Comparison of ENCODE assay signal across 14 cellular contexts in the genomic region with DNA sequence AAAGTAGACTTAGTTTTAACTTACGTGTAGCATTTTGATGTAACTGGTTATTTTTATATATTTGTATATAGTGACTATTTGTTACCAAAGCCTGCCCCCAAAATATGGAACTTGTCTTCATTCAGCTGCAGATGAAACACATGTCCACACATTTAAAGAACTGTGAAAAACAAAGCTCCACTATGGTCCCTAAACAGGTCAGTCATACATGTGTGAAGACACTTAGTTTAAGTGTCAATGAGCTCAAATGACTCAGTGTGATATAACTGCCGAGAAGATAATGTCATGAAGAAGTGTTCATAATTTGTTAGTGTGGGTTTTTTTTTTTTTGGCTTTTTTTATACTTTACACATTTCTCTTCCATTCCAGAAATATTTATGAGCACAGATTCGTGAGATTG. TPM values are rescaled to one million over a fixed set of nuclear protein-coding genes. Genes with fewer than 3 reads are reported as not detected.
"Had no signal": no experiment of that assay in that cellular context is flagged by ENCODE, and none has a peak within 500 bp of the region (broad histone marks: within the 10 kb centered on the region; RNA-seq: fewer than 3 reads in every experiment).

No MANE protein-coding gene starts in this region.

- H3K36me3 ChIP-seq: ascending aorta, esophagus squamous epithelium, sigmoid colon, upper lobe of right lung had no signal

- H3K9me3 ChIP-seq: ascending aorta, esophagus squamous epithelium, mucosa of descending colon, sigmoid colon, testis, upper lobe of right lung had no signal

- DNase-seq: activated CD8-positive, alpha-beta memory T cell treated with anti-CD3 and anti-CD28 coated beads, Interleukin-2, amount 50 U/mL, for 4 hours; esophagus squamous epithelium; foreskin fibroblast; left colon; mucosa of descending colon; sigmoid colon; stimulated activated CD4-positive, alpha-beta T cell treated with anti-CD3 and anti-CD28 coated beads, Interleukin-2, amount 100 ng/mL, for 24 hours; stimulated activated naive CD4-positive, alpha-beta T cell treated with Interleukin-2 at 50 U/mL for 16 hours; testis; upper lobe of right lung had no signal

- ATAC-seq: mucosa of descending colon, upper lobe of right lung had no signal

- H3K27me3 ChIP-seq: ascending aorta, esophagus squamous epithelium, sigmoid colon, testis, upper lobe of right lung had no signal

- H3K4me1 ChIP-seq: ascending aorta, esophagus squamous epithelium, sigmoid colon, testis, upper lobe of right lung had no signal

- H3K27ac ChIP-seq: ascending aorta, esophagus squamous epithelium, sigmoid colon, testis, upper lobe of right lung had no signal

- H3K4me3 ChIP-seq: ascending aorta, esophagus squamous epithelium, lung, mucosa of descending colon, sigmoid colon, testis, upper lobe of right lung had no signal

RNA-seq across cellular contexts. Expression of gene HAVCR1, which starts 28.2 kb away (rescaled TPM):
- total RNA-seq: ascending aorta, bronchial epithelial cell, sigmoid colon, upper lobe of right lung had no signal
- polyA plus RNA-seq: neural cell had no signal
